ENCODE assay signal across 14 cellular contexts in genomic region chr1:21661886-21662285, GRCh38. TPM values are rescaled to one million over a fixed set of nuclear protein-coding genes. Genes with fewer than 3 reads are reported as not detected.
A peak's percentile ranks its signal among the peaks of the same experiment; 100 is the strongest.
DNase-seq lines count a peak whose midpoint lies in the region; ATAC-seq and TF ChIP-seq lines count a peak whose summit lies in the region.
"Had no signal": no experiment of that assay in that cellular context is flagged by ENCODE, and none has a peak within 500 bp of the region (broad histone marks: within the 10 kb centered on the region; RNA-seq: fewer than 3 reads in every experiment).

No MANE protein-coding gene starts in this region.

- TF ChIP-seq CTCF in right atrium auricular region (IDR thresholded peaks at IDR 0.05) (no peak), adrenal gland (IDR thresholded peaks at IDR 0.05) (no peak), neural progenitor cell (IDR thresholded peaks at IDR 0.05) (no peak)

- no peaks in the 10 kb centered on the region for H3K79me2 ChIP-seq in neural progenitor cell (ENCODE audit: low read depth)

- ATAC-seq in GM18520 (IDR thresholded peaks at IDR 0.05; ENCODE audit: unreplicated experiment) = no peak
- ATAC-seq: GM12878, GM23338 had no signal

- H3K9ac ChIP-seq in neural progenitor cell = no peak overlapping the region
- H3K9ac ChIP-seq: BLaER1 treated with 17β-estradiol and CSF1 and Interleukin-3, amounts not matched to agents 10 nM and 100 nM had no signal

- H3K27ac ChIP-seq in right atrium auricular region (no peak overlapping the region), adrenal gland (peak overlapping the region in 3 of 5 donors; percentile 79 to 90 (median 87)), neural progenitor cell (no peak overlapping the region)
- H3K27ac ChIP-seq: BLaER1 treated with 17β-estradiol and CSF1 and Interleukin-3, amounts not matched to agents 10 nM and 100 nM had no signal

- no peak overlapping the region for H3K4me2 ChIP-seq in neural progenitor cell
- H3K4me2 ChIP-seq: BLaER1 treated with 17β-estradiol and CSF1 and Interleukin-3, amounts not matched to agents 10 nM and 100 nM; GM23338 had no signal

- WGBS in adrenal gland, 4 donors = 83 to 100% (median 87%) methylated on average over 2 to 5 of the region's 5 CpGs

- H3K36me3 ChIP-seq in right atrium auricular region (no peaks in the 10 kb centered on the region), adrenal gland (replicated peaks in 1 of 2) (no peaks in the 10 kb centered on the region), neural progenitor cell (no peaks in the 10 kb centered on the region)
- H3K36me3 ChIP-seq: BLaER1 treated with 17β-estradiol and CSF1 and Interleukin-3, amounts not matched to agents 10 nM and 100 nM had no signal

- peaks cover 11% of the 10 kb centered on the region for H3K4me1 Mint-ChIP-seq in neural progenitor cell

- no peaks in the 10 kb centered on the region for H3K9me3 ChIP-seq in right atrium auricular region
- no peaks in the 10 kb centered on the region for H3K9me3 ChIP-seq in adrenal gland (replicated peaks in 1 of 3)
- H3K9me3 ChIP-seq in neural progenitor cell (ENCODE audit: low read depth) = no peaks in the 10 kb centered on the region
- H3K9me3 ChIP-seq: BLaER1 treated with 17β-estradiol and CSF1 and Interleukin-3, amounts not matched to agents 10 nM and 100 nM had no signal

- no peak for TF ChIP-seq POLR2A in adrenal gland (IDR thresholded peaks at IDR 0.05)

- peaks cover 20% of the 10 kb centered on the region for H3K27me3 Mint-ChIP-seq in neural progenitor cell (ENCODE audit: insufficient read depth, low read depth)

- H3F3A ChIP-seq in neural progenitor cell (ENCODE audit: low read depth) = peaks cover 7% of the 10 kb centered on the region

- H3K4me1 ChIP-seq in right atrium auricular region = peaks cover 0 to 39% of the 10 kb centered on the region in 2 donors
- peaks cover 15 to 35% of the 10 kb centered on the region in 2 donors for H3K4me1 ChIP-seq in adrenal gland (replicated peaks in 1 of 2)
- H3K4me1 ChIP-seq in neural progenitor cell = no peaks in the 10 kb centered on the region

- H4K20me1 ChIP-seq in neural progenitor cell (ENCODE audit: low read depth) = peaks cover 15% of the 10 kb centered on the region

- no peak overlapping the region for H3K4me3 ChIP-seq in right atrium auricular region
- no peak overlapping the region for H3K4me3 ChIP-seq in adrenal gland
- no peak overlapping the region for H3K4me3 ChIP-seq in neural progenitor cell
- H3K4me3 ChIP-seq: BLaER1 treated with 17β-estradiol and CSF1 and Interleukin-3, amounts not matched to agents 10 nM and 100 nM; GM12878; GM23338 had no signal

- no peaks in the 10 kb centered on the region for H3K27me3 ChIP-seq in right atrium auricular region
- H3K27me3 ChIP-seq in adrenal gland = no peaks in the 10 kb centered on the region
- H3K27me3 ChIP-seq in neural progenitor cell = peaks cover 30% of the 10 kb centered on the region

- no peak overlapping the region for H2AFZ ChIP-seq in neural progenitor cell (replicated peaks)
- H2AFZ ChIP-seq: GM23338 had no signal

- H3K36me3 Mint-ChIP-seq in neural progenitor cell = no peaks in the 10 kb centered on the region

- H3K27ac Mint-ChIP-seq in neural progenitor cell = no peak overlapping the region
- H3K27ac Mint-ChIP-seq: CD4-positive, alpha-beta T cell; GM23338; H9 had no signal

- peak; percentile 29 for DNase-seq in cardiac septum (ENCODE audit: low spot score)
- no peak for DNase-seq in right atrium auricular region (ENCODE audit: low spot score)
- DNase-seq in adrenal gland = peak in 3 of 7 donors; percentile 12 to 49 (median 23)
- peak; percentile 61 for DNase-seq in posterior vena cava (ENCODE audit: low spot score)
- no peak for DNase-seq in neural progenitor cell (ENCODE audit: low spot score)
- no peak for DNase-seq in GOT3 (lab: John Stamatoyannopoulos, UW)
- DNase-seq: ACHN, DMS79, H9 had no signal

- no peaks in the 10 kb centered on the region for H3K9me3 Mint-ChIP-seq in neural progenitor cell
- H3K9me3 Mint-ChIP-seq: CD4-positive, alpha-beta T cell; GM23338; H9 had no signal

- intact Hi-C loops in cardiac septum (cut with DNase I) (loop anchor here (5.0 kb wide), 1 partner anchor 155 kb away; the partner anchor contains the start of gene ALPL), adrenal gland (cut with DNase I) (no loop called here), posterior vena cava (cut with DNase I) (loop anchor here in 1 of 2 donors (10.0 kb wide), 1 partner anchor 157 kb away; the partner anchor contains the start of gene ALPL)

- no peak overlapping the region for H3K4me3 Mint-ChIP-seq in neural progenitor cell
- H3K4me3 Mint-ChIP-seq: CD4-positive, alpha-beta T cell; GM23338; H9 had no signal

RNA-seq across cellular contexts. Expression of gene RAP1GAP, which starts 7.3 kb away (rescaled TPM):
- total RNA-seq in cardiac septum (2.7 TPM), right atrium auricular region (1 to 10 TPM; 4.0 to 8.4 TPM), adrenal gland (100 to 1,000 TPM in 3 of 8 donors, 10 to 100 TPM in 5; 52.4 to 409 (median 90.0) TPM), posterior vena cava (1 to 10 TPM in 1 of 2 donors, under 1 TPM in 1; 0.38 to 1.2 TPM), neural progenitor cell (ENCODE audit: low replicate concordance) (2.6 and 3.9 TPM in 2 replicates)
- 100 to 1,000 TPM in 2 of 3 donors, 10 to 100 TPM in 1; 62.4 to 250 (median 105) TPM for polyA plus RNA-seq in adrenal gland

Comparison
In these comparisons a context has a peak if more than half of its experiments do, and no peak if none do; other contexts are left out.
1. DNase-seq: peak in cardiac septum (single experiment) and posterior vena cava (single experiment); none in right atrium auricular region (single experiment), neural progenitor cell (single experiment) and GOT3 (single experiment).
2. H3K27ac ChIP-seq: peak in adrenal gland (3 of 5); none in right atrium auricular region (0 of 2) and neural progenitor cell (single experiment).
3. RNA of gene RAP1GAP, which starts 7.3 kb away (total RNA-seq): 52.4 to 409 TPM in adrenal gland; 4.0 to 8.4 TPM in right atrium auricular region, 2.7 TPM in cardiac septum (single experiment), 2.6 to 3.9 TPM in neural progenitor cell and 0.38 to 1.2 TPM in posterior vena cava; every median in the first group is over 4 times any median in the second.